ENCODE assay signal across 8 cellular contexts in the genomic region with DNA sequence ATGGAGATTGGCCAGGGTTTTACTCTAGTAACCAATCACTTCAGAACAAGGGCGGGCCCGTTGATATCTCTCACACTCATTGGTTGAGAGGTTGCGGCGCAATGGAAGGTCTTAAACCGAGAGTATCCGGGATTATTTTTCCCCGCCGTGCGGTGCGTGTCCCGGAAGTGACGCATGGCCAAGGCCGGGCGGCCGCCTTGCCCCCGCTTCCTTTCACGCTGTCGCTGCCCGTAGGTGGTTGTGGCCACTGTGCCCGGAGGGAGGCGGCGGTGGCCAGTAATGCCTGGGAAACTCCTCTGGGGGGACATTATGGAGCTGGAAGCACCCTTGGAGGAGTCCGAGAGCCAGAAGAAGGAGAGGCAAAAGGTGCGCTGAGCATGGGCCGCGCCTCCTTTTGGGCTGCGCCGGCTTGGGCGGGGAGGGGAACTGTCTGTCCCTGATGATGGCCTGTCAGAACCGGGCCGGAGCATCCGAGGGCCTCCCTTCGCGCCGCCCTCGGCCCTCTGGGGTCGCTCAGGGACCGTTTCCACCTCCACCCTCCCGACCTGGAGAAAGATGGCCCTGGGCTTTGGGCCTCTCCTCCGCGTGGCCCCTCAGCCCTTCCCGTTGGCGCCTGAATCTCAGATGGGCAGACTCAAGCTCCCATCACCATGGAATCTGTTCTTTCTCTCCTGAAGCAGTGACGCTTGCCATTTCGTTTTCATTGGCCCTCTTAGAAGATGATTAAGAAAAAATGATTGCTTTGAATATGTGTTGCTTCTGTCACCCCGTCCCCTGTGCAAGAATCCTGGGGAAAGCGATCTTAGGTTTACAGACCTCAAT. TPM values are rescaled to one million over a fixed set of nuclear protein-coding genes. Genes with fewer than 3 reads are reported as not detected.
DNase-seq lines count a peak whose midpoint lies in the region; ATAC-seq and TF ChIP-seq lines count a peak whose summit lies in the region.

A gene with protein sequence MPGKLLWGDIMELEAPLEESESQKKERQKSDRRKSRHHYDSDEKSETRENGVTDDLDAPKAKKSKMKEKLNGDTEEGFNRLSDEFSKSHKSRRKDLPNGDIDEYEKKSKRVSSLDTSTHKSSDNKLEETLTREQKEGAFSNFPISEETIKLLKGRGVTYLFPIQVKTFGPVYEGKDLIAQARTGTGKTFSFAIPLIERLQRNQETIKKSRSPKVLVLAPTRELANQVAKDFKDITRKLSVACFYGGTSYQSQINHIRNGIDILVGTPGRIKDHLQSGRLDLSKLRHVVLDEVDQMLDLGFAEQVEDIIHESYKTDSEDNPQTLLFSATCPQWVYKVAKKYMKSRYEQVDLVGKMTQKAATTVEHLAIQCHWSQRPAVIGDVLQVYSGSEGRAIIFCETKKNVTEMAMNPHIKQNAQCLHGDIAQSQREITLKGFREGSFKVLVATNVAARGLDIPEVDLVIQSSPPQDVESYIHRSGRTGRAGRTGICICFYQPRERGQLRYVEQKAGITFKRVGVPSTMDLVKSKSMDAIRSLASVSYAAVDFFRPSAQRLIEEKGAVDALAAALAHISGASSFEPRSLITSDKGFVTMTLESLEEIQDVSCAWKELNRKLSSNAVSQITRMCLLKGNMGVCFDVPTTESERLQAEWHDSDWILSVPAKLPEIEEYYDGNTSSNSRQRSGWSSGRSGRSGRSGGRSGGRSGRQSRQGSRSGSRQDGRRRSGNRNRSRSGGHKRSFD (plus strand): TSS at position 210 of the 822 bp plus-strand sequence. CDS start 70 bp downstream, at position 280.

- POLR2A ChIA-PET in CD8-positive, alpha-beta memory T cell (lab: Charles Lee), result interaction anchor here (0.5 to 1.9 kb wide), 5 partner anchors 18 to 566 kb away, joined by 3 to 7 read pairs (median 5); partner anchors contain the start of genes DDX21 and SUPV3L1

- peak within 1 kb of the TSS; percentile 96 to 99 (median 98) for H3K4me3 Mint-ChIP-seq in CD8-positive, alpha-beta memory T cell

- DNase-seq in CD8-positive, alpha-beta memory T cell, result peak; percentile 90 to 98 (median 95)
- DNase-seq in HS-27A (ENCODE audit: low read depth) (peak; percentile 95), NK-92 (lab: John Stamatoyannopoulos, UW; ENCODE audit: unreplicated experiment) (peak; percentile 87), lower lobe of right lung (peak; percentile 97)
- peak; percentile 89 to 91 for DNase-seq in activated CD8-positive, alpha-beta memory T cell treated with anti-CD3 and anti-CD28 coated beads for 1 hour (ENCODE audit: extremely low read depth in 1 of 2, low read depth in 1 of 2)
- peak; percentile 94 for DNase-seq in effector CD4-positive, alpha-beta T cell
- DNase-seq in stimulated activated CD4-positive, alpha-beta T cell treated with anti-CD3 and anti-CD28 coated beads, TNF-alpha, amount 100 ng/mL, for 4 hours (ENCODE audit: low read depth in 3 of 3), result peak; percentile 87 to 93 (median 91)

- CTCF ChIA-PET in CD8-positive, alpha-beta memory T cell (lab: Charles Lee), result no interaction called here

- peaks cover 37 to 52% (median 49%) of the 10 kb centered on the region in 3 donors for H3K4me1 Mint-ChIP-seq in CD8-positive, alpha-beta memory T cell

- no peaks in the 10 kb centered on the region for H3K36me3 ChIP-seq in CD8-positive, alpha-beta memory T cell (ENCODE audit: insufficient read depth, low read length)
- no peaks in the 10 kb centered on the region for H3K36me3 ChIP-seq in lower lobe of right lung

- peak within 1 kb of the TSS; percentile 85 for H3K4me3 ChIP-seq in CD8-positive, alpha-beta memory T cell (ENCODE audit: low read length)
- peak within 1 kb of the TSS; percentile 96 for H3K4me3 ChIP-seq in lower lobe of right lung

- peak; percentile 29 for TF ChIP-seq CTCF in lower lobe of right lung (IDR thresholded peaks at IDR 0.05)

- no peaks in the 10 kb centered on the region for H3K9me3 ChIP-seq in CD8-positive, alpha-beta memory T cell (ENCODE audit: low read length)
- H3K9me3 ChIP-seq in lower lobe of right lung, result no peaks in the 10 kb centered on the region

- peak within 1 kb of the TSS; percentile 98 to 100 (median 99) for H3K27ac Mint-ChIP-seq in CD8-positive, alpha-beta memory T cell

- no peaks in the 10 kb centered on the region for H3K9me3 Mint-ChIP-seq in CD8-positive, alpha-beta memory T cell

- peaks cover 0 to 30% (median 4%) of the 10 kb centered on the region in 3 donors for H3K36me3 Mint-ChIP-seq in CD8-positive, alpha-beta memory T cell

- ATAC-seq in GM19467 (IDR thresholded peaks at IDR 0.05; ENCODE audit: unreplicated experiment) (peak; percentile 97), lower lobe of right lung (peak; percentile 99)

- intact Hi-C loops in lower lobe of right lung (cut with DNase I), result no loop called here

- no peaks in the 10 kb centered on the region for H3K27me3 ChIP-seq in CD8-positive, alpha-beta memory T cell (ENCODE audit: insufficient read depth, low read length, poor library complexity, severe bottlenecking)
- H3K27me3 ChIP-seq in lower lobe of right lung (ENCODE audit: low read depth), result no peaks in the 10 kb centered on the region

- peaks cover 0 to 3% of the 10 kb centered on the region in 2 donors for H3K27me3 Mint-ChIP-seq in CD8-positive, alpha-beta memory T cell

- peaks cover 30% of the 10 kb centered on the region for H3K4me1 ChIP-seq in CD8-positive, alpha-beta memory T cell (ENCODE audit: insufficient read depth, low read length)
- peaks cover 22% of the 10 kb centered on the region for H3K4me1 ChIP-seq in lower lobe of right lung

- H3K27ac ChIP-seq in CD8-positive, alpha-beta memory T cell (ENCODE audit: low read depth, low read length), result peak within 1 kb of the TSS; percentile 98
- peak within 1 kb of the TSS; percentile 100 for H3K27ac ChIP-seq in lower lobe of right lung

RNA-seq across cellular contexts. Expression of the gene that starts here (rescaled TPM):
- total RNA-seq in CD8-positive, alpha-beta memory T cell, result 10 to 100 TPM; 49.9 to 50.1 TPM
- polyA plus RNA-seq in CD8-positive, alpha-beta memory T cell, result 36.9 TPM
- 29.3 TPM for total RNA-seq in lower lobe of right lung

Comparison
In these comparisons a context has a peak if more than half of its experiments do, and no peak if none do; other contexts are left out.
1. Peak in every context shown above with its lines: DNase-seq, ATAC-seq, H3K4me3 ChIP-seq and H3K27ac ChIP-seq.